15 cellular contexts compared by ENCODE assay signal in genomic region chr6:164037165-164037564, GRCh38.
DNase-seq lines count a peak whose midpoint lies in the region; ATAC-seq, FAIRE-seq and TF ChIP-seq lines count a peak whose summit lies in the region.
"Had no signal": no experiment of that assay in that cellular context is flagged by ENCODE, and none has a peak within 500 bp of the region (broad histone marks: within the 10 kb centered on the region; RNA-seq: fewer than 3 reads in every experiment).

No MANE protein-coding gene starts in this region.

- H3K4me3 ChIP-seq in left ventricle myocardium inferior, result no peak overlapping the region
- H3K4me3 ChIP-seq: BLaER1, K562 had no signal

- no peaks in the 10 kb centered on the region for H3K9me3 ChIP-seq in left ventricle myocardium inferior (replicated peaks)
- H3K9me3 ChIP-seq: BLaER1 had no signal

- H3K4me1 Mint-ChIP-seq in neural crest cell, result peaks cover 25% of the 10 kb centered on the region

- H3K36me3 Mint-ChIP-seq in neural crest cell (ENCODE audit: low read depth), result peaks cover 7% of the 10 kb centered on the region
- H3K36me3 Mint-ChIP-seq: CD8-positive, alpha-beta memory T cell had no signal

- H3K27me3 ChIP-seq in left ventricle myocardium inferior (ENCODE audit: low read depth), result no peaks in the 10 kb centered on the region
- H3K27me3 ChIP-seq: BLaER1 had no signal

- H3K27me3 Mint-ChIP-seq in neural crest cell (ENCODE audit: low read depth), result no peaks in the 10 kb centered on the region

- peak overlapping the region; percentile 23 for H3K27ac Mint-ChIP-seq in neural crest cell (ENCODE audit: unreplicated experiment)
- H3K27ac Mint-ChIP-seq: CD8-positive, alpha-beta memory T cell; HFFc6 had no signal

- TF ChIP-seq CTCF in left ventricle myocardium inferior (IDR thresholded peaks at IDR 0.05; ENCODE audit: borderline replicate concordance) (no peak), neural crest cell (conservative IDR thresholded peaks at IDR 0.05) (no peak)

- H3K9me3 Mint-ChIP-seq in neural crest cell, result peaks cover 5% of the 10 kb centered on the region

- peaks cover 18% of the 10 kb centered on the region for H3K4me1 ChIP-seq in left ventricle myocardium inferior

- H3K36me3 ChIP-seq in left ventricle myocardium inferior, result no peaks in the 10 kb centered on the region
- H3K36me3 ChIP-seq: BLaER1 had no signal

- no peak for FAIRE-seq in GM19239 (lab: Jason Lieb, UNC)
- FAIRE-seq: K562 had no signal

- DNase-seq in left ventricle myocardium inferior (no peak), Right ventricle myocardium superior (no peak), dermis blood vessel endothelial cell (peak; percentile 15), neural crest cell (ENCODE audit: low read depth, low spot score) (no peak), GM19239 (ENCODE audit: insufficient read length, low spot score) (no peak)
- no peak for DNase-seq in activated CD8-positive, alpha-beta memory T cell treated with anti-CD3 and anti-CD28 coated beads, Interleukin-2, amount 50 U/mL, for 4 hours
- DNase-seq: 8988T; AML-193; CD8-positive, alpha-beta memory T cell; DMS53; HCEC 1CT; HFFc6 had no signal

- intact Hi-C loops in left ventricle myocardium inferior (cut with micrococcal nuclease) (no loop called here), Right ventricle myocardium superior (cut with DNase I) (no loop called here)

- peak overlapping the region; percentile 21 for H3K27ac ChIP-seq in left ventricle myocardium inferior (replicated peaks)
- H3K27ac ChIP-seq: BLaER1 had no signal

- ATAC-seq in Right ventricle myocardium superior (ENCODE audit: poor library complexity) (no peak), HG02840 (IDR thresholded peaks at IDR 0.05; ENCODE audit: low FRiP score, unreplicated experiment) (no peak)
- ATAC-seq: K562 had no signal

- no peak overlapping the region for H3K4me3 Mint-ChIP-seq in neural crest cell
- H3K4me3 Mint-ChIP-seq: CD8-positive, alpha-beta memory T cell; HFFc6 had no signal
